Comparison of ENCODE assay signal across 28 cellular contexts in genomic region chr2:12075603-12076002, GRCh38.
"Had no signal": no experiment of that assay in that cellular context is flagged by ENCODE, and none has a peak within 500 bp of the region (broad histone marks: within the 10 kb centered on the region; RNA-seq: fewer than 3 reads in every experiment).

No MANE protein-coding gene starts in this region.

- H2AFZ ChIP-seq: hepatocyte had no signal

- H3K4me1 ChIP-seq: colonic mucosa, esophagus muscularis mucosa, esophagus squamous epithelium, foreskin keratinocyte, gastrocnemius medialis, gastroesophageal sphincter, heart left ventricle, heart right ventricle had no signal

- H3K4me3 ChIP-seq: colonic mucosa, coronary artery, dorsolateral prefrontal cortex, esophagus muscularis mucosa, esophagus squamous epithelium, gastrocnemius medialis, gastroesophageal sphincter, heart left ventricle, heart right ventricle, hepatocyte had no signal

- H3K4me2 ChIP-seq: hepatocyte had no signal

- ATAC-seq: effector memory CD8-positive, alpha-beta T cell; esophagus mucosa; foreskin keratinocyte; gastrocnemius medialis; gastroesophageal sphincter; heart left ventricle; heart right ventricle had no signal

- H3K27me3 ChIP-seq: colonic mucosa, dorsolateral prefrontal cortex, esophagus muscularis mucosa, esophagus squamous epithelium, gastrocnemius medialis, gastroesophageal sphincter, heart left ventricle, heart right ventricle, hepatocyte had no signal

- DNase-seq: colonic mucosa; cortex of kidney; dermis blood vessel endothelial cell; dorsolateral prefrontal cortex; effector CD4-positive, alpha-beta T cell; effector CD8-positive, alpha-beta T cell; effector memory CD4-positive, alpha-beta T cell; effector memory CD8-positive, alpha-beta T cell; endodermal cell; erythroblast; esophagus squamous epithelium; foreskin fibroblast; foreskin keratinocyte; foreskin melanocyte; gastrocnemius medialis; glutamatergic neuron; head of caudate nucleus; heart left ventricle; heart right ventricle had no signal

- H3K9me3 ChIP-seq: colonic mucosa, esophagus muscularis mucosa, esophagus squamous epithelium, gastrocnemius medialis, gastroesophageal sphincter, heart left ventricle, heart right ventricle had no signal

- H3K79me2 ChIP-seq: hepatocyte had no signal

- FAIRE-seq: endometrium, endothelial cell of umbilical vein, frontal cortex had no signal

- H3K27ac ChIP-seq: colonic mucosa, coronary artery, dorsolateral prefrontal cortex, epithelial cell of prostate, esophagus muscularis mucosa, esophagus squamous epithelium, foreskin keratinocyte, gastrocnemius medialis, gastroesophageal sphincter, heart left ventricle, heart right ventricle, hepatocyte had no signal

- H3K36me3 ChIP-seq: colonic mucosa, esophagus muscularis mucosa, esophagus squamous epithelium, gastrocnemius medialis, gastroesophageal sphincter, heart left ventricle, heart right ventricle had no signal
